10 cellular contexts compared by ENCODE assay signal in the genomic region with DNA sequence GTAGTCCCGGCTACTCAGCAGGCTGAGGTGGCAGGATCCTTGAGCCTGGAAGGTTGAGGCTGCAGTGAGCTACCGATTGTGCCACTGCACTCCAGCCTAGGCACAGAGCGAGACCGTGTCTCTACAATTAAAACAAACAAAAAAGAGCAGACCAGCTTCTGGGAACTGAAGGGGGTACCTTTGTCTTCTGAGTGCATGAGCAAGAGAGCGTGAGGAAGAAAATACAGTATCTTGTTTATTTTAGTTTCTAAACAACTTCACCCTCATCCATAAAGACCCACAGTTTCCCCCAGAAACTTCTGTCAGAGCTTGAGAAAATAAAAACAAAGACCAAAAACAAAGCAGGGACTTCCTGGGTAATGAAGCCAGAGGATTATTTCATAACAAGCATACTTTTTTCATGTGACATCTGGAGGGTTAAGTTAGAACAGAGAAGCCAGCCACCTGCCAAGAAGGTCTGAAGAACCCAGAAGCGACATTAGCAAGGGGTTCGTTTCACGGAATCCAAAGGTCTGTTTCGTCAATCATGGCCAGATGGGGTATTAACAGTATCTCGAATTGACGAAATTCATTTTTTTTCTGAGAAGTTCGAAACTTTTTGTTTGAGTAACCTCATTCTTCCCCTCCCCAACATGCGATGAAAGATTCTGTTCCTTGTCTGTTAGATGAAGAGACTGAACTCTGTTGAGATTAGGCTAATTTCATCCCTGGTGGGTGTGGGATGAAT. TPM values are rescaled to one million over a fixed set of nuclear protein-coding genes. Genes with fewer than 3 reads are reported as not detected.
DNase-seq lines count a peak whose midpoint lies in the region; ATAC-seq and TF ChIP-seq lines count a peak whose summit lies in the region.
"Had no signal": no experiment of that assay in that cellular context is flagged by ENCODE, and none has a peak within 500 bp of the region (broad histone marks: within the 10 kb centered on the region; RNA-seq: fewer than 3 reads in every experiment).

No MANE protein-coding gene starts in this region.

- TF ChIP-seq CTCF in glutamatergic neuron (IDR thresholded peaks at IDR 0.05; ENCODE audit: partially characterized antibody, unreplicated experiment), result no peak
- TF ChIP-seq CTCF in progenitor cell of endocrine pancreas (IDR thresholded peaks at IDR 0.05; ENCODE audit: unreplicated experiment), result no peak

- no peak for DNase-seq in activated T-cell treated with anti-CD3 and anti-CD28 coated beads, Interleukin-2, amount 50 U/mL, for 4 hours
- no peak for DNase-seq in activated T-cell treated with anti-CD3 and anti-CD28 coated beads, Interleukin-2, amount 50 U/mL, for 1 hour
- peak; percentile 29 for DNase-seq in activated T-helper 1 cell treated with anti-CD3 and anti-CD28 coated beads, Interleukin-12 subunit alpha, Interleukin-12 subunit beta, Interleukin-2, Interleukin-4 antibody, amounts not matched to agents 30 ng/mL and 10 ng/mL and 1 ng/mL, durations not matched to agents 14 hours and 24 hours and 36 hours (ENCODE audit: low spot score)
- DNase-seq in stimulated activated naive CD8-positive, alpha-beta T cell treated with anti-CD3 and anti-CD28 coated beads, Interleukin-15, amount 100 ng/mL, for 72 hours, result peak in 1 of 2 donors; percentile 73
- DNase-seq in glutamatergic neuron (no peak), NCI-H1092 treated with DMSO at 0.1 percent for 48 hours (lab: John Stamatoyannopoulos, UW) (no peak), progenitor cell of endocrine pancreas (ENCODE audit: low spot score, unreplicated experiment) (no peak)
- DNase-seq: islet precursor cell, MG63 had no signal

- peaks cover 76% of the 10 kb centered on the region for H3K4me1 Mint-ChIP-seq in activated T-cell treated with anti-CD3 and anti-CD28 coated beads, Interleukin-2, amount 50 U/mL, for 4 hours (ENCODE audit: low read depth)
- H3K4me1 Mint-ChIP-seq in activated T-helper 1 cell treated with anti-CD3 and anti-CD28 coated beads, Interleukin-12 subunit alpha, Interleukin-12 subunit beta, Interleukin-2, Interleukin-4 antibody, amounts not matched to agents 30 ng/mL and 10 ng/mL and 1 ng/mL, durations not matched to agents 14 hours and 24 hours and 36 hours (ENCODE audit: low read depth), result peaks cover 80% of the 10 kb centered on the region
- H3K4me1 Mint-ChIP-seq in stimulated activated naive CD8-positive, alpha-beta T cell treated with anti-CD3 and anti-CD28 coated beads, Interleukin-15, amount 100 ng/mL, for 72 hours, result peaks cover 80% of the 10 kb centered on the region
- H3K4me1 Mint-ChIP-seq in glutamatergic neuron (ENCODE audit: low read depth, unreplicated experiment) (no peaks in the 10 kb centered on the region), progenitor cell of endocrine pancreas (ENCODE audit: low read depth) (no peaks in the 10 kb centered on the region)

- peak overlapping the region; percentile 97 for H3K27ac Mint-ChIP-seq in activated T-helper 1 cell treated with anti-CD3 and anti-CD28 coated beads, Interleukin-12 subunit alpha, Interleukin-12 subunit beta, Interleukin-2, Interleukin-4 antibody, amounts not matched to agents 30 ng/mL and 10 ng/mL and 1 ng/mL, durations not matched to agents 14 hours and 24 hours and 36 hours
- H3K27ac Mint-ChIP-seq in stimulated activated naive CD8-positive, alpha-beta T cell treated with anti-CD3 and anti-CD28 coated beads, Interleukin-15, amount 100 ng/mL, for 72 hours, result peak overlapping the region; percentile 94 to 96
- no peak overlapping the region for H3K27ac Mint-ChIP-seq in glutamatergic neuron (ENCODE audit: unreplicated experiment)
- no peak overlapping the region for H3K27ac Mint-ChIP-seq in progenitor cell of endocrine pancreas

- H3K27me3 Mint-ChIP-seq in activated T-cell treated with anti-CD3 and anti-CD28 coated beads, Interleukin-2, amount 50 U/mL, for 4 hours (ENCODE audit: low read depth), result no peaks in the 10 kb centered on the region
- no peaks in the 10 kb centered on the region for H3K27me3 Mint-ChIP-seq in activated T-helper 1 cell treated with anti-CD3 and anti-CD28 coated beads, Interleukin-12 subunit alpha, Interleukin-12 subunit beta, Interleukin-2, Interleukin-4 antibody, amounts not matched to agents 30 ng/mL and 10 ng/mL and 1 ng/mL, durations not matched to agents 14 hours and 24 hours and 36 hours (ENCODE audit: insufficient read depth)
- no peaks in the 10 kb centered on the region for H3K27me3 Mint-ChIP-seq in stimulated activated naive CD8-positive, alpha-beta T cell treated with anti-CD3 and anti-CD28 coated beads, Interleukin-15, amount 100 ng/mL, for 72 hours
- H3K27me3 Mint-ChIP-seq in glutamatergic neuron (ENCODE audit: unreplicated experiment) (peaks cover 1% of the 10 kb centered on the region), progenitor cell of endocrine pancreas (peaks cover 36% of the 10 kb centered on the region)

- ATAC-seq in activated T-cell treated with anti-CD3 and anti-CD28 coated beads, Interleukin-2, amount 50 U/mL, for 4 hours, result peak; percentile 42
- ATAC-seq in HG02870 (IDR thresholded peaks at IDR 0.05; ENCODE audit: unreplicated experiment), result peak; percentile 74
- peak; percentile 67 for ATAC-seq in stimulated activated naive CD8-positive, alpha-beta T cell treated with anti-CD3 and anti-CD28 coated beads, Interleukin-15, amount 100 ng/mL, for 72 hours

- H3K9me3 Mint-ChIP-seq in activated T-cell treated with anti-CD3 and anti-CD28 coated beads, Interleukin-2, amount 50 U/mL, for 4 hours, result no peaks in the 10 kb centered on the region
- no peaks in the 10 kb centered on the region for H3K9me3 Mint-ChIP-seq in activated T-helper 1 cell treated with anti-CD3 and anti-CD28 coated beads, Interleukin-12 subunit alpha, Interleukin-12 subunit beta, Interleukin-2, Interleukin-4 antibody, amounts not matched to agents 30 ng/mL and 10 ng/mL and 1 ng/mL, durations not matched to agents 14 hours and 24 hours and 36 hours
- no peaks in the 10 kb centered on the region for H3K9me3 Mint-ChIP-seq in stimulated activated naive CD8-positive, alpha-beta T cell treated with anti-CD3 and anti-CD28 coated beads, Interleukin-15, amount 100 ng/mL, for 72 hours
- H3K9me3 Mint-ChIP-seq in glutamatergic neuron (ENCODE audit: unreplicated experiment) (peaks cover 4% of the 10 kb centered on the region), progenitor cell of endocrine pancreas (ENCODE audit: low read depth) (no peaks in the 10 kb centered on the region)

- intact Hi-C loops in activated T-helper 1 cell treated with anti-CD3 and anti-CD28 coated beads, Interleukin-12 subunit alpha, Interleukin-12 subunit beta, Interleukin-2, Interleukin-4 antibody, amounts not matched to agents 30 ng/mL and 10 ng/mL and 1 ng/mL, durations not matched to agents 14 hours and 24 hours and 36 hours (cut with micrococcal nuclease), result loop anchor here (1.0 kb wide), 1 partner anchor 20 kb away; no protein-coding TSS in a partner anchor

- H3K36me3 Mint-ChIP-seq in activated T-cell treated with anti-CD3 and anti-CD28 coated beads, Interleukin-2, amount 50 U/mL, for 4 hours (ENCODE audit: insufficient read depth), result peaks cover 3% of the 10 kb centered on the region
- H3K36me3 Mint-ChIP-seq in activated T-helper 1 cell treated with anti-CD3 and anti-CD28 coated beads, Interleukin-12 subunit alpha, Interleukin-12 subunit beta, Interleukin-2, Interleukin-4 antibody, amounts not matched to agents 30 ng/mL and 10 ng/mL and 1 ng/mL, durations not matched to agents 14 hours and 24 hours and 36 hours (ENCODE audit: low read depth), result peaks cover 6% of the 10 kb centered on the region
- no peaks in the 10 kb centered on the region for H3K36me3 Mint-ChIP-seq in glutamatergic neuron (ENCODE audit: unreplicated experiment)
- H3K36me3 Mint-ChIP-seq in progenitor cell of endocrine pancreas (ENCODE audit: insufficient read depth), result no peaks in the 10 kb centered on the region

- H3K4me3 Mint-ChIP-seq in activated T-cell treated with anti-CD3 and anti-CD28 coated beads, Interleukin-2, amount 50 U/mL, for 4 hours, result peak overlapping the region; percentile 61
- H3K4me3 Mint-ChIP-seq in activated T-helper 1 cell treated with anti-CD3 and anti-CD28 coated beads, Interleukin-12 subunit alpha, Interleukin-12 subunit beta, Interleukin-2, Interleukin-4 antibody, amounts not matched to agents 30 ng/mL and 10 ng/mL and 1 ng/mL, durations not matched to agents 14 hours and 24 hours and 36 hours, result peak overlapping the region; percentile 59
- peak overlapping the region; percentile 68 to 85 for H3K4me3 Mint-ChIP-seq in stimulated activated naive CD8-positive, alpha-beta T cell treated with anti-CD3 and anti-CD28 coated beads, Interleukin-15, amount 100 ng/mL, for 72 hours
- H3K4me3 Mint-ChIP-seq in glutamatergic neuron (ENCODE audit: unreplicated experiment), result no peak overlapping the region
- H3K4me3 Mint-ChIP-seq in progenitor cell of endocrine pancreas (ENCODE audit: low read depth), result no peak overlapping the region

RNA-seq across cellular contexts. Expression of a gene that starts 10.2 kb away (rescaled TPM):
- 100 to 1,000 TPM; 639 to 698 (median 653) TPM for total RNA-seq in activated T-cell treated with anti-CD3 and anti-CD28 coated beads, Interleukin-2, amount 50 U/mL, for 4 hours
- total RNA-seq in activated T-helper 1 cell treated with anti-CD3 and anti-CD28 coated beads, Interleukin-12 subunit alpha, Interleukin-12 subunit beta, Interleukin-2, Interleukin-4 antibody, amounts not matched to agents 30 ng/mL and 10 ng/mL and 1 ng/mL, durations not matched to agents 14 hours and 24 hours and 36 hours, result 1,237 and 1,254 TPM in 2 replicates
- not detected for total RNA-seq in glutamatergic neuron (ENCODE audit: unreplicated experiment)
- not detected in 2 replicates for total RNA-seq in progenitor cell of endocrine pancreas

RNA-seq across cellular contexts. Expression of a gene that starts 16.5 kb away (rescaled TPM):
- 100 to 1,000 TPM; 231 to 261 (median 237) TPM for total RNA-seq in activated T-cell treated with anti-CD3 and anti-CD28 coated beads, Interleukin-2, amount 50 U/mL, for 4 hours
- 265 and 283 TPM in 2 replicates for total RNA-seq in activated T-helper 1 cell treated with anti-CD3 and anti-CD28 coated beads, Interleukin-12 subunit alpha, Interleukin-12 subunit beta, Interleukin-2, Interleukin-4 antibody, amounts not matched to agents 30 ng/mL and 10 ng/mL and 1 ng/mL, durations not matched to agents 14 hours and 24 hours and 36 hours
- total RNA-seq in glutamatergic neuron (ENCODE audit: unreplicated experiment), result 171 TPM
- 122 and 138 TPM in 2 replicates for total RNA-seq in progenitor cell of endocrine pancreas

Comparison
In these comparisons a context has a peak if more than half of its experiments do, and no peak if none do; other contexts are left out.
1. H3K4me3 Mint-ChIP-seq: peak in activated T-cell treated with anti-CD3 and anti-CD28 coated beads, Interleukin-2, amount 50 U/mL, for 4 hours (single experiment), activated T-helper 1 cell treated with anti-CD3 and anti-CD28 coated beads, Interleukin-12 subunit alpha, Interleukin-12 subunit beta, Interleukin-2, Interleukin-4 antibody, amounts not matched to agents 30 ng/mL and 10 ng/mL and 1 ng/mL, durations not matched to agents 14 hours and 24 hours and 36 hours (single experiment) and stimulated activated naive CD8-positive, alpha-beta T cell treated with anti-CD3 and anti-CD28 coated beads, Interleukin-15, amount 100 ng/mL, for 72 hours (2 of 2); none in glutamatergic neuron (single experiment) and progenitor cell of endocrine pancreas (single experiment).
2. H3K27ac Mint-ChIP-seq: peak in activated T-helper 1 cell treated with anti-CD3 and anti-CD28 coated beads, Interleukin-12 subunit alpha, Interleukin-12 subunit beta, Interleukin-2, Interleukin-4 antibody, amounts not matched to agents 30 ng/mL and 10 ng/mL and 1 ng/mL, durations not matched to agents 14 hours and 24 hours and 36 hours (single experiment) and stimulated activated naive CD8-positive, alpha-beta T cell treated with anti-CD3 and anti-CD28 coated beads, Interleukin-15, amount 100 ng/mL, for 72 hours (2 of 2); none in glutamatergic neuron (single experiment) and progenitor cell of endocrine pancreas (single experiment).
3. RNA of a gene that starts 10.2 kb away (total RNA-seq): 1,237 to 1,254 TPM in activated T-helper 1 cell treated with anti-CD3 and anti-CD28 coated beads, Interleukin-12 subunit alpha, Interleukin-12 subunit beta, Interleukin-2, Interleukin-4 antibody, amounts not matched to agents 30 ng/mL and 10 ng/mL and 1 ng/mL, durations not matched to agents 14 hours and 24 hours and 36 hours and 639 to 698 TPM in activated T-cell treated with anti-CD3 and anti-CD28 coated beads, Interleukin-2, amount 50 U/mL, for 4 hours; not detected in glutamatergic neuron (single experiment) and not detected in progenitor cell of endocrine pancreas; every median in the first group is over 100 times any median in the second.
4. Peak in every context shown above with its lines, with median percentiles within 50 percentile points of each other: ATAC-seq.